ENCODE assay signal across 12 cellular contexts in the genomic region with DNA sequence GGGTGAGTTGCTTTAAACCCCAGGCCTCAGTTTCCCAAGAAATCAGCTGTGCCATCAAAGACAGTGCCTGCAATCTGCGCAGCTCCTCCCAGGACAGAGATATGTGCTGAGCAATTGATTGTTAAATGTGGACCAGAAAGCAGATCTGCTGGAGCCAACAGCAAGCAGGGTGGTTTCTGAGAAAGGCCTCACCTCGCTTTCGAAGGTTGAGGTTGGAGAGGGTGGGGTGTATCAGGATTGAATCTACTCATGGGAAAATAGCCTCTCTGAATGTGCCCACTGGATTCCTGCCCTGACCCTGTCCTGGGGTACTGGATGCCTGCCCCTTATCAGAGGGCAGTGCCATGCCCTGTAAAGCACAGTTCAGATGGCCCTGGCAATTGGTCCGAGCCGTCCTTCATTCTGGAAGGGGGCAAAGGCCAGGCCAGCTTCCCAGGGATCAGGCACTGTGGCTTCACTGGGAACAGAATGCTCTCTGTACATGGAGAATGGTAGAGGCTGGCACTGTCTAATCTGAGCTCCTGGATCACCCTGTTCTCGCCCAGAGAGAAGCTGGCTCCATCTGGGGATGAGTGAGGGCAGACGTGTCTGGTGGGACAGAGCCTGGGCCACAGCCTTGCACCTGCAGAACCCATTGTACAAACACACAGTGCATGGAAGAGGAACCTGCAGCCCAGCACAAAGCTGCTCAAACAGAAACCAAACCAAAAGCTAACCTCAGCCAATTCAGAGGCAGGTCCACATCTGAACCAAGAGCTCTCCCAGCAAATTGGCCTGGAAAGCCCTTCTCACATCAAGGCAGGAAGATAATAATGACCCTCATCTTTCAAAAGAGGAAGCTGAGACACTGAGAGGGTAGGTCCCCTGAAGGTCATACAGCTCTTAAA. TPM values are rescaled to one million over a fixed set of nuclear protein-coding genes. Genes with fewer than 3 reads are reported as not detected.
A peak's percentile ranks its signal among the peaks of the same experiment; 100 is the strongest.
DNase-seq lines count a peak whose midpoint lies in the region; ATAC-seq, FAIRE-seq and TF ChIP-seq lines count a peak whose summit lies in the region.
"Had no signal": no experiment of that assay in that cellular context is flagged by ENCODE, and none has a peak within 500 bp of the region (broad histone marks: within the 10 kb centered on the region; RNA-seq: fewer than 3 reads in every experiment).

No MANE protein-coding gene starts in this region.

- peaks cover 5% of the 10 kb centered on the region for H3K9me3 Mint-ChIP-seq in neural progenitor cell

- H3K4me3 ChIP-seq in A549 (no peak overlapping the region), heart right ventricle (no peak overlapping the region), neural progenitor cell (no peak overlapping the region), psoas muscle (no peak overlapping the region)
- H3K4me3 ChIP-seq: SJCRH30 had no signal

- TF ChIP-seq RAD21 in A549 (conservative IDR thresholded peaks at IDR 0.05 in 1 of 2, IDR thresholded peaks at IDR 0.05 in 1 of 2): no peak

- H3K27me3 Mint-ChIP-seq in neural progenitor cell (ENCODE audit: insufficient read depth, low read depth): no peaks in the 10 kb centered on the region
- H3K27me3 Mint-ChIP-seq: activated B cell treated with CpG ODN at 0.5 μM for 24 hours, B cell had no signal

- 93% methylated on average over 7 of the region's 7 CpGs for WGBS in A549 (ENCODE audit: missing lambda C conversion rate)
- 75 to 87% methylated on average over 7 of the region's 7 CpGs for WGBS in heart right ventricle, 2 donors
- WGBS in psoas muscle, 3 donors: 71 to 91% (median 87%) methylated on average over 7 of the region's 7 CpGs

- DNase-seq in A549 (ENCODE audit: low read depth in 1 of 2, low spot score in 1 of 2) (no peak), RPMI8226 (peak; percentile 92), heart right ventricle (no peak), neural progenitor cell (ENCODE audit: low spot score) (no peak), psoas muscle (no peak), LoVo (ENCODE audit: low spot score) (no peak)
- DNase-seq in stimulated activated CD4-positive, alpha-beta T cell treated with anti-CD3 and anti-CD28 coated beads, Interleukin-2, amount 100 ng/mL, for 24 hours: no peak
- DNase-seq in activated naive CD4-positive, alpha-beta T cell treated with anti-CD3 and anti-CD28 coated beads, Interleukin-2, amount 50 U/mL, for 16 hours: no peak
- DNase-seq: activated B cell treated with CpG ODN at 0.5 μM for 24 hours, SJCRH30 had no signal

- no peaks in the 10 kb centered on the region for H3K27me3 ChIP-seq in heart right ventricle
- H3K27me3 ChIP-seq in neural progenitor cell: no peaks in the 10 kb centered on the region
- H3K27me3 ChIP-seq in psoas muscle (ENCODE audit: insufficient read depth in 3 of 3, low read length in 2 of 3): peaks cover 0 to 7% (median 0%) of the 10 kb centered on the region in 3 donors
- H3K27me3 ChIP-seq: SJCRH30 had no signal

- no peak overlapping the region for H3K4me3 Mint-ChIP-seq in neural progenitor cell
- H3K4me3 Mint-ChIP-seq: activated B cell treated with CpG ODN at 0.5 μM for 24 hours, B cell had no signal

- H3K36me3 Mint-ChIP-seq in neural progenitor cell: peaks cover 9% of the 10 kb centered on the region

- H3K9me3 ChIP-seq in A549: no peaks in the 10 kb centered on the region
- no peaks in the 10 kb centered on the region for H3K9me3 ChIP-seq in heart right ventricle
- no peaks in the 10 kb centered on the region for H3K9me3 ChIP-seq in neural progenitor cell (ENCODE audit: low read depth)
- H3K9me3 ChIP-seq in psoas muscle: no peaks in the 10 kb centered on the region
- H3K9me3 ChIP-seq: SJCRH30 had no signal

- intact Hi-C loops in heart right ventricle (cut with DNase I) (no loop called here), psoas muscle (cut with DNase I) (no loop called here)

- H3K4me1 Mint-ChIP-seq in neural progenitor cell: peaks cover 3% of the 10 kb centered on the region
- H3K4me1 Mint-ChIP-seq: activated B cell treated with CpG ODN at 0.5 μM for 24 hours, B cell had no signal

- POLR2A ChIA-PET in A549 (lab: Yijun Ruan, JAX): interaction anchor here (0.7 kb wide), 1 partner anchor 8 kb away, joined by 3 read pairs; no protein-coding TSS in a partner anchor

- H3K4me2 ChIP-seq in A549: 0 out of 3 replicates have a peak overlapping the region, but pooled peaks have one; percentile 14
- no peak overlapping the region for H3K4me2 ChIP-seq in neural progenitor cell

- TF ChIP-seq CTCF in A549 (IDR thresholded peaks at IDR 0.05) (no peak), heart right ventricle (IDR thresholded peaks at IDR 0.05) (no peak), neural progenitor cell (IDR thresholded peaks at IDR 0.05) (no peak), psoas muscle (IDR thresholded peaks at IDR 0.05) (no peak)

- CTCF ChIA-PET in A549 (lab: Yijun Ruan, JAX): interaction anchor here (0.6 to 2.0 kb wide), 3 partner anchors 12 to 14 kb away, joined by 3 to 9 read pairs (median 3); partner anchors contain the start of gene DHCR7

- no peak overlapping the region for H3K27ac ChIP-seq in A549
- H3K27ac ChIP-seq in heart right ventricle: peak overlapping the region in 8 of 10 donors; percentile 22 to 65 (median 34)
- H3K27ac ChIP-seq in neural progenitor cell: no peak overlapping the region
- H3K27ac ChIP-seq in psoas muscle: no peak overlapping the region
- H3K27ac ChIP-seq: SJCRH30 had no signal

- no peak for FAIRE-seq in A549 (lab: Jason Lieb, UNC)
- FAIRE-seq: G401.6 had no signal

- H3F3A ChIP-seq in neural progenitor cell (ENCODE audit: low read depth): peaks cover 4% of the 10 kb centered on the region

- H3K9ac ChIP-seq in neural progenitor cell: no peak overlapping the region

- no peaks in the 10 kb centered on the region for H4K20me1 ChIP-seq in neural progenitor cell (ENCODE audit: low read depth)

- H3K36me3 ChIP-seq in heart right ventricle (peaks cover 0 to 27% (median 7%) of the 10 kb centered on the region in 9 donors), neural progenitor cell (no peaks in the 10 kb centered on the region), psoas muscle (ENCODE audit: insufficient read depth in 1 of 2, low read depth in 1 of 2) (peaks cover 0 to 14% of the 10 kb centered on the region in 2 donors)
- H3K36me3 ChIP-seq: SJCRH30 had no signal

- no peak for TF ChIP-seq POLR2A in A549 (IDR thresholded peaks at IDR 0.05; ENCODE audit: low read length)

- ATAC-seq in A549: peak; percentile 20 to 45; a peak in 3 of 6 replicates
- peak in 6 of 8 donors; percentile 19 to 86 (median 40) for ATAC-seq in heart right ventricle
- ATAC-seq in psoas muscle: no peak

- no peaks in the 10 kb centered on the region for H3K79me2 ChIP-seq in neural progenitor cell (ENCODE audit: low read depth)

- peak overlapping the region; percentile 53 for H3K27ac Mint-ChIP-seq in neural progenitor cell
- H3K27ac Mint-ChIP-seq: activated B cell treated with CpG ODN at 0.5 μM for 24 hours, B cell had no signal

- TF ChIP-seq EP300 in A549 (IDR thresholded peaks at IDR 0.05): no peak

- H3K4me1 ChIP-seq in A549 (peaks cover 7% of the 10 kb centered on the region; the same call in 2 of the 3 replicates), heart right ventricle (peaks cover 0 to 23% (median 12%) of the 10 kb centered on the region in 9 donors), neural progenitor cell (no peaks in the 10 kb centered on the region), psoas muscle (no peaks in the 10 kb centered on the region)
- H3K4me1 ChIP-seq: SJCRH30 had no signal

- H2AFZ ChIP-seq in neural progenitor cell (replicated peaks): no peak overlapping the region

TF ChIP-seq in A549, 52 proteins besides CTCF, POLR2A, EP300 and RAD21 (continues in another document):
- TF ChIP-seq HEYL (CRISPR knock-in tag; IDR thresholded peaks at IDR 0.05): no peak
- TF ChIP-seq KDM1A (IDR thresholded peaks at IDR 0.05; ENCODE audit: low read depth): no peak
- no peak for TF ChIP-seq RCOR1 (IDR thresholded peaks at IDR 0.05; ENCODE audit: low read depth, low read length)
- no peak for TF ChIP-seq CBX2 (IDR thresholded peaks at IDR 0.05; ENCODE audit: borderline replicate concordance, low read depth)
- TF ChIP-seq CEBPB (IDR thresholded peaks at IDR 0.05): no peak
- TF ChIP-seq EHMT2 (IDR thresholded peaks at IDR 0.05; ENCODE audit: low read depth): no peak
- TF ChIP-seq SMC3 (IDR thresholded peaks at IDR 0.05): no peak
- no peak for TF ChIP-seq MAZ (IDR thresholded peaks at IDR 0.05; ENCODE audit: borderline replicate concordance, low read depth, low read length)
- no peak for TF ChIP-seq ZFP36 (IDR thresholded peaks at IDR 0.05; ENCODE audit: borderline replicate concordance, partially characterized antibody)
- TF ChIP-seq FOSL2 (IDR thresholded peaks at IDR 0.05): no peak
- TF ChIP-seq FOSL2 (CRISPR knock-in tag; IDR thresholded peaks at IDR 0.05): no peak
- no peak for TF ChIP-seq TFCP2L1 (CRISPR knock-in tag; IDR thresholded peaks at IDR 0.05)
- no peak for TF ChIP-seq BHLHE40 (IDR thresholded peaks at IDR 0.05; ENCODE audit: low read depth, low read length)

RNA-seq across cellular contexts. Expression of gene DHCR7, which starts 15.2 kb away (rescaled TPM):
- polyA plus RNA-seq in A549 (2011; rRNA removed) (42.7 and 44.2 TPM in 2 replicates), A549 (2017; fragmentation: RNase III; extraction: RNeasy Plus Mini Kit Qiagen cat#74134 plus additional on column Dnase treatment) (47.2 to 82.2 TPM (median 75.8 TPM) in 3 replicates), heart right ventricle (10 to 100 TPM; 13.5 to 16.0 TPM), psoas muscle (1 to 10 TPM; 4.9 to 9.0 (median 6.3) TPM)
- 47.8 and 65.4 TPM in 2 replicates for polyA plus RNA-seq in A549 (2012; cell fraction: cytosol; rRNA removed)
- 102 and 119 TPM in 2 replicates for polyA plus RNA-seq in A549 (2012; cell fraction: nucleus; rRNA removed)
- polyA minus RNA-seq in A549 (2011; rRNA and poly(A)+ RNA removed): 56.9 and 64.4 TPM in 2 replicates
- total RNA-seq in heart right ventricle (10 to 100 TPM; 24.9 to 49.6 (median 31.0) TPM), neural progenitor cell (ENCODE audit: low replicate concordance) (36.7 and 69.8 TPM in 2 replicates), psoas muscle (10 to 100 TPM in 2 of 4 donors, 1 to 10 TPM in 2; 5.5 to 15.1 (median 10.1) TPM)

RNA-seq across cellular contexts. Expression of gene NADSYN1, which starts 20.0 kb away (rescaled TPM):
- 34.6 and 47.1 TPM in 2 replicates for polyA plus RNA-seq in A549 (2011; rRNA removed)
- polyA plus RNA-seq in A549 (2012; cell fraction: cytosol; rRNA removed): 43.0 and 47.3 TPM in 2 replicates
- polyA plus RNA-seq in A549 (2012; cell fraction: nucleus; rRNA removed): 131 and 187 TPM in 2 replicates
- polyA plus RNA-seq in A549 (2017; fragmentation: RNase III; extraction: RNeasy Plus Mini Kit Qiagen cat#74134 plus additional on column Dnase treatment): 63.3 to 70.9 TPM (median 67.6 TPM) in 3 replicates
- 85.0 and 86.1 TPM in 2 replicates for polyA minus RNA-seq in A549 (2011; rRNA and poly(A)+ RNA removed)
- total RNA-seq in heart right ventricle: 10 to 100 TPM; 13.4 to 31.4 (median 16.0) TPM
- polyA plus RNA-seq in heart right ventricle: 10 to 100 TPM; 25.6 to 32.0 TPM
- total RNA-seq in neural progenitor cell (ENCODE audit: low replicate concordance): 25.0 and 40.0 TPM in 2 replicates
- 10 to 100 TPM; 13.0 to 19.3 (median 13.6) TPM for total RNA-seq in psoas muscle
- 10 to 100 TPM in 2 of 3 donors, 1 to 10 TPM in 1; 7.8 to 14.6 (median 12.0) TPM for polyA plus RNA-seq in psoas muscle

Comparison
In these comparisons a context has a peak if more than half of its experiments do, and no peak if none do; other contexts are left out.
1. ATAC-seq: peak in A549 (2 of 2) and heart right ventricle (6 of 8); none in psoas muscle (0 of 4).
2. H3K27ac ChIP-seq: peak in heart right ventricle (8 of 10); none in A549 (0 of 2), neural progenitor cell (single experiment) and psoas muscle (single experiment).